Comparison of ENCODE assay signal across 15 cellular contexts in the genomic region with DNA sequence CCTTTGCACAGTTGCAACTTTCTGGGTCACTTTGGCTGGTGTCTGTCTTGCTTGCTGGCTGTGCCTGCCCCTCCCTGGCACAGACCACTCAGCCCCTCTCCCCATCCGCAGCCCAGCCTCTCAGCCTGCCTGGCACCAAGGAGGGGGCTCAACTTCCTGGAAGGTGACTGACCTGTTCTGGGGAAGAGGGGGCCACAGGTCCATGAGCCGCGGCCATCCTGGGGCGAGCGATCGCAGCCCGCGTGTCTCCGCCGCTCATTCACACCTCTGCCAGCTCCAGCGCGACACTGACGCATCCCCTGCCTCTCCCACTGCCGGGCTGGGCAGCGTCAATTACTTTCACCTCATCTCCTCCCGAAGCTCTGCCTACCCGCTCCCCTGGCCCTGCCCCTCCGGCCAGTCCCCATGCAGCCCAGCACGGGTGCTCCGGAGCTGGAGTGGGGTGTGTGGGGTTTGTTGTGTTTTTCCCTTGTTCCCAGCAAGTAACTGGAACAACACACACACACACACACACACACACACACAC. TPM values are rescaled to one million over a fixed set of nuclear protein-coding genes. Genes with fewer than 3 reads are reported as not detected.
"Had no signal": no experiment of that assay in that cellular context is flagged by ENCODE, and none has a peak within 500 bp of the region (broad histone marks: within the 10 kb centered on the region; RNA-seq: fewer than 3 reads in every experiment).

No MANE protein-coding gene starts in this region.

- H3K36me3 ChIP-seq: heart left ventricle had no signal

- ATAC-seq: heart left ventricle; naive thymus-derived CD4-positive, alpha-beta T cell; psoas muscle; stimulated activated naive B cell treated with anti-CD40 and anti-IgM and Interleukin-4, amounts not matched to agents 10 μg/mL and 1 μg/mL and 100 μg/mL, for 72 hours; T-cell had no signal

- H3K27ac ChIP-seq: esophagus squamous epithelium, heart left ventricle, psoas muscle, sigmoid colon, VCaP had no signal

- H3K4me3 ChIP-seq: esophagus squamous epithelium, heart left ventricle, psoas muscle, sigmoid colon had no signal

- DNase-seq: activated CD4-positive, alpha-beta memory T cell treated with anti-CD3 and anti-CD28 coated beads, Interleukin-2, amount 10 ng/mL, durations not matched to agents 7 days and 5 days; activated CD8-positive, alpha-beta memory T cell treated with anti-CD3 and anti-CD28 coated beads, Interleukin-2, amount 50 U/mL, for 4 hours; activated naive CD4-positive, alpha-beta T cell treated with Interleukin-2 at 50 U/mL for 16 hours; esophagus squamous epithelium; foreskin fibroblast; naive thymus-derived CD4-positive, alpha-beta T cell; psoas muscle; sigmoid colon; stimulated activated CD4-positive, alpha-beta T cell treated with anti-CD3 and anti-CD28 coated beads, Interleukin-2, amount 100 ng/mL, for 24 hours; stimulated activated naive B cell treated with anti-CD40 and anti-IgM and Interleukin-4, amounts not matched to agents 10 μg/mL and 1 μg/mL and 100 μg/mL, for 72 hours; T-cell; T1000 had no signal

- H3K27me3 ChIP-seq: esophagus squamous epithelium, heart left ventricle, sigmoid colon had no signal

RNA-seq across cellular contexts. Expression of gene SLC6A9, which starts 14.3 kb away (rescaled TPM):
- total RNA-seq: mononuclear cell had no signal
